Comparison of ENCODE assay signal across 1 cellular context in the genomic region with DNA sequence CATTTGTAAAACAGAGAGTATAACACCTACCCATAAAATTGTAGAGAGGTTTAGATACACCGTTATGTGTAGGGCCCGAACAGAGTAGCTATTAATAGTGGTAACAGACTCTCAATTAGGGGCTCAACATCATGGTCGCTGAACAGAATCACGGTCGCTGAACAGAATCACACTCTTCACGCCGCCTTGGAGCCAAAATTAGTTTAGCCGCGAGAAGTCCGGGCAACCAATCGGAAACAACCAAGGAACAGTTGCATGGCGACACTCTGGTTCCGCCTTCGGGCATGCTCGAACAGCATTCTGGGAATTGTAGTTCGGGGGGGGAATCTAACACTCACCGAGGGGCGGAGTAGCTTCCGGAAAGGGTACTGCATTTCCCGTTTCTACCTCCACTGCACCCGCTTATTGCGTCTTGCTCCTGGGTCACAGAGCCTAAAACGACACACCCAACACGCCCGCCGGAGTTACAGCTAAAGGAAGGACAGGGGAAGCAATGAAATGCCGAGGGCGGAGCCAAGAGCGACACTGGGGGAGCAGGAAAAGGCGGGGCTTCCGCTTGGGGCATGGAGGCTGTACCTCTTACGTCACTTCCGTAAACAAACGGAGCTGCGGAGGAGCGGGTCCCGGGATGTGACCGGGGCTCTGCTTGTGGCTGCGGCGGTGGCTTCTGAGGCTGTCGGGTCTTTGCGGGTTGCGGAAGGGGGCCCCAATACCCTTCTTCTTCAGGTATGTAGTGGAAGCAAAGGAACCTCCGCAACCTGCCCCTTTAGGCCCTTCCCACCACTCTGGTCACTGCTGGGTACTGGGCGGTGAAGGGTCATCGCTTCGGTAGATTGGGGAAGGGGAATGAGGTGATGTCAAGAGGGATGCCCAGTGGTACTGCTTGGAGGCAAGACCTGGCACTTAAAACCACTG.
A peak's percentile ranks its signal among the peaks of the same experiment; 100 is the strongest.
TF ChIP-seq lines count a peak whose summit lies in the region.

A gene (plus strand): TSS at position 593 of the 915 bp plus-strand sequence. CDS start 2,352 bp downstream, outside the sequence.

TF ChIP-seq in GM12878, 131 proteins besides CTCF, POLR2A, EP300 and RAD21 (continued from another document and continues in another):
- TF ChIP-seq, protein P1, sequence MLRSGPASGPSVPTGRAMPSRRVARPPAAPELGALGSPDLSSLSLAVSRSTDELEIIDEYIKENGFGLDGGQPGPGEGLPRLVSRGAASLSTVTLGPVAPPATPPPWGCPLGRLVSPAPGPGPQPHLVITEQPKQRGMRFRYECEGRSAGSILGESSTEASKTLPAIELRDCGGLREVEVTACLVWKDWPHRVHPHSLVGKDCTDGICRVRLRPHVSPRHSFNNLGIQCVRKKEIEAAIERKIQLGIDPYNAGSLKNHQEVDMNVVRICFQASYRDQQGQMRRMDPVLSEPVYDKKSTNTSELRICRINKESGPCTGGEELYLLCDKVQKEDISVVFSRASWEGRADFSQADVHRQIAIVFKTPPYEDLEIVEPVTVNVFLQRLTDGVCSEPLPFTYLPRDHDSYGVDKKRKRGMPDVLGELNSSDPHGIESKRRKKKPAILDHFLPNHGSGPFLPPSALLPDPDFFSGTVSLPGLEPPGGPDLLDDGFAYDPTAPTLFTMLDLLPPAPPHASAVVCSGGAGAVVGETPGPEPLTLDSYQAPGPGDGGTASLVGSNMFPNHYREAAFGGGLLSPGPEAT (IDR thresholded peaks at IDR 0.05; ENCODE audit: low read depth) = peak; percentile 35; the same call in 1 of the 2 replicates
- TF ChIP-seq LARP7 (IDR thresholded peaks at IDR 0.05) = peak; percentile 46; the same call in 1 of the 2 replicates
- peak; percentile 58; the same call in 1 of the 2 replicates for TF ChIP-seq RB1 (IDR thresholded peaks at IDR 0.05; ENCODE audit: borderline replicate concordance)
- 0 out of 2 replicates have a peak, but pooled peaks have one; percentile 41 for TF ChIP-seq BRCA1 (IDR thresholded peaks at IDR 0.05; ENCODE audit: low read depth, low read length)
- TF ChIP-seq CHD1 (IDR thresholded peaks at IDR 0.05; ENCODE audit: low read depth, low read length) = no peak
- no peak for TF ChIP-seq MTA3 (IDR thresholded peaks at IDR 0.05; ENCODE audit: borderline replicate concordance, low read length)
- TF ChIP-seq SMAD1 (IDR thresholded peaks at IDR 0.05; ENCODE audit: low read depth, partially characterized antibody) = no peak
- TF ChIP-seq BMI1 (IDR thresholded peaks at IDR 0.05; ENCODE audit: borderline replicate concordance) = peak; percentile 88; the same call in 1 of the 2 replicates
- TF ChIP-seq NR2C1 (IDR thresholded peaks at IDR 0.05) = peak; percentile 48
- TF ChIP-seq, protein P2, sequence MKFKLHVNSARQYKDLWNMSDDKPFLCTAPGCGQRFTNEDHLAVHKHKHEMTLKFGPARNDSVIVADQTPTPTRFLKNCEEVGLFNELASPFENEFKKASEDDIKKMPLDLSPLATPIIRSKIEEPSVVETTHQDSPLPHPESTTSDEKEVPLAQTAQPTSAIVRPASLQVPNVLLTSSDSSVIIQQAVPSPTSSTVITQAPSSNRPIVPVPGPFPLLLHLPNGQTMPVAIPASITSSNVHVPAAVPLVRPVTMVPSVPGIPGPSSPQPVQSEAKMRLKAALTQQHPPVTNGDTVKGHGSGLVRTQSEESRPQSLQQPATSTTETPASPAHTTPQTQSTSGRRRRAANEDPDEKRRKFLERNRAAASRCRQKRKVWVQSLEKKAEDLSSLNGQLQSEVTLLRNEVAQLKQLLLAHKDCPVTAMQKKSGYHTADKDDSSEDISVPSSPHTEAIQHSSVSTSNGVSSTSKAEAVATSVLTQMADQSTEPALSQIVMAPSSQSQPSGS (IDR thresholded peaks at IDR 0.05; ENCODE audit: low read length) = no peak
- TF ChIP-seq, protein P3, sequence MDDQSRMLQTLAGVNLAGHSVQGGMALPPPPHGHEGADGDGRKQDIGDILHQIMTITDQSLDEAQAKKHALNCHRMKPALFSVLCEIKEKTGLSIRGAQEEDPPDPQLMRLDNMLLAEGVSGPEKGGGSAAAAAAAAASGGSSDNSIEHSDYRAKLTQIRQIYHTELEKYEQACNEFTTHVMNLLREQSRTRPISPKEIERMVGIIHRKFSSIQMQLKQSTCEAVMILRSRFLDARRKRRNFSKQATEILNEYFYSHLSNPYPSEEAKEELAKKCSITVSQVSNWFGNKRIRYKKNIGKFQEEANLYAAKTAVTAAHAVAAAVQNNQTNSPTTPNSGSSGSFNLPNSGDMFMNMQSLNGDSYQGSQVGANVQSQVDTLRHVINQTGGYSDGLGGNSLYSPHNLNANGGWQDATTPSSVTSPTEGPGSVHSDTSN (IDR thresholded peaks at IDR 0.05; ENCODE audit: insufficient replicate concordance, low read depth, low read length) = peak; percentile 75
- TF ChIP-seq, protein P4, sequence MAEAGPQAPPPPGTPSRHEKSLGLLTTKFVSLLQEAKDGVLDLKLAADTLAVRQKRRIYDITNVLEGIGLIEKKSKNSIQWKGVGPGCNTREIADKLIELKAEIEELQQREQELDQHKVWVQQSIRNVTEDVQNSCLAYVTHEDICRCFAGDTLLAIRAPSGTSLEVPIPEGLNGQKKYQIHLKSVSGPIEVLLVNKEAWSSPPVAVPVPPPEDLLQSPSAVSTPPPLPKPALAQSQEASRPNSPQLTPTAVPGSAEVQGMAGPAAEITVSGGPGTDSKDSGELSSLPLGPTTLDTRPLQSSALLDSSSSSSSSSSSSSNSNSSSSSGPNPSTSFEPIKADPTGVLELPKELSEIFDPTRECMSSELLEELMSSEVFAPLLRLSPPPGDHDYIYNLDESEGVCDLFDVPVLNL (IDR thresholded peaks at IDR 0.05; ENCODE audit: low read depth, low read length) = peak; percentile 78
- TF ChIP-seq YBX1 (IDR thresholded peaks at IDR 0.05) = no peak
- TF ChIP-seq, protein P5, sequence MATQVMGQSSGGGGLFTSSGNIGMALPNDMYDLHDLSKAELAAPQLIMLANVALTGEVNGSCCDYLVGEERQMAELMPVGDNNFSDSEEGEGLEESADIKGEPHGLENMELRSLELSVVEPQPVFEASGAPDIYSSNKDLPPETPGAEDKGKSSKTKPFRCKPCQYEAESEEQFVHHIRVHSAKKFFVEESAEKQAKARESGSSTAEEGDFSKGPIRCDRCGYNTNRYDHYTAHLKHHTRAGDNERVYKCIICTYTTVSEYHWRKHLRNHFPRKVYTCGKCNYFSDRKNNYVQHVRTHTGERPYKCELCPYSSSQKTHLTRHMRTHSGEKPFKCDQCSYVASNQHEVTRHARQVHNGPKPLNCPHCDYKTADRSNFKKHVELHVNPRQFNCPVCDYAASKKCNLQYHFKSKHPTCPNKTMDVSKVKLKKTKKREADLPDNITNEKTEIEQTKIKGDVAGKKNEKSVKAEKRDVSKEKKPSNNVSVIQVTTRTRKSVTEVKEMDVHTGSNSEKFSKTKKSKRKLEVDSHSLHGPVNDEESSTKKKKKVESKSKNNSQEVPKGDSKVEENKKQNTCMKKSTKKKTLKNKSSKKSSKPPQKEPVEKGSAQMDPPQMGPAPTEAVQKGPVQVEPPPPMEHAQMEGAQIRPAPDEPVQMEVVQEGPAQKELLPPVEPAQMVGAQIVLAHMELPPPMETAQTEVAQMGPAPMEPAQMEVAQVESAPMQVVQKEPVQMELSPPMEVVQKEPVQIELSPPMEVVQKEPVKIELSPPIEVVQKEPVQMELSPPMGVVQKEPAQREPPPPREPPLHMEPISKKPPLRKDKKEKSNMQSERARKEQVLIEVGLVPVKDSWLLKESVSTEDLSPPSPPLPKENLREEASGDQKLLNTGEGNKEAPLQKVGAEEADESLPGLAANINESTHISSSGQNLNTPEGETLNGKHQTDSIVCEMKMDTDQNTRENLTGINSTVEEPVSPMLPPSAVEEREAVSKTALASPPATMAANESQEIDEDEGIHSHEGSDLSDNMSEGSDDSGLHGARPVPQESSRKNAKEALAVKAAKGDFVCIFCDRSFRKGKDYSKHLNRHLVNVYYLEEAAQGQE (IDR thresholded peaks at IDR 0.05; ENCODE audit: low read depth, low read length) = no peak
- TF ChIP-seq, protein P6, sequence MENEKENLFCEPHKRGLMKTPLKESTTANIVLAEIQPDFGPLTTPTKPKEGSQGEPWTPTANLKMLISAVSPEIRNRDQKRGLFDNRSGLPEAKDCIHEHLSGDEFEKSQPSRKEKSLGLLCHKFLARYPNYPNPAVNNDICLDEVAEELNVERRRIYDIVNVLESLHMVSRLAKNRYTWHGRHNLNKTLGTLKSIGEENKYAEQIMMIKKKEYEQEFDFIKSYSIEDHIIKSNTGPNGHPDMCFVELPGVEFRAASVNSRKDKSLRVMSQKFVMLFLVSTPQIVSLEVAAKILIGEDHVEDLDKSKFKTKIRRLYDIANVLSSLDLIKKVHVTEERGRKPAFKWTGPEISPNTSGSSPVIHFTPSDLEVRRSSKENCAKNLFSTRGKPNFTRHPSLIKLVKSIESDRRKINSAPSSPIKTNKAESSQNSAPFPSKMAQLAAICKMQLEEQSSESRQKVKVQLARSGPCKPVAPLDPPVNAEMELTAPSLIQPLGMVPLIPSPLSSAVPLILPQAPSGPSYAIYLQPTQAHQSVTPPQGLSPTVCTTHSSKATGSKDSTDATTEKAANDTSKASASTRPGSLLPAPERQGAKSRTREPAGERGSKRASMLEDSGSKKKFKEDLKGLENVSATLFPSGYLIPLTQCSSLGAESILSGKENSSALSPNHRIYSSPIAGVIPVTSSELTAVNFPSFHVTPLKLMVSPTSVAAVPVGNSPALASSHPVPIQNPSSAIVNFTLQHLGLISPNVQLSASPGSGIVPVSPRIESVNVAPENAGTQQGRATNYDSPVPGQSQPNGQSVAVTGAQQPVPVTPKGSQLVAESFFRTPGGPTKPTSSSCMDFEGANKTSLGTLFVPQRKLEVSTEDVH (IDR thresholded peaks at IDR 0.05; ENCODE audit: low read depth, partially characterized antibody) = no peak
- TF ChIP-seq RAD51 (IDR thresholded peaks at IDR 0.05) = no peak
- TF ChIP-seq ZNF274 (IDR thresholded peaks at IDR 0.05; ENCODE audit: insufficient read depth, insufficient read length) = no peak
- no peak for TF ChIP-seq PAX8 (IDR thresholded peaks at IDR 0.05)
- TF ChIP-seq ZNF622 (IDR thresholded peaks at IDR 0.05) = no peak
- TF ChIP-seq NR2C2 (IDR thresholded peaks at IDR 0.05; ENCODE audit: borderline replicate concordance, control insufficient read depth, insufficient read length, low read depth) = no peak
- no peak for TF ChIP-seq CBX3 (IDR thresholded peaks at IDR 0.05; ENCODE audit: borderline replicate concordance, low read depth)
- no peak for TF ChIP-seq NR2F1 (conservative IDR thresholded peaks at IDR 0.05)
- peak; percentile 87 for TF ChIP-seq HCFC1 (IDR thresholded peaks at IDR 0.05; ENCODE audit: low read length)
- peak; percentile 60; the same call in 1 of the 2 replicates for TF ChIP-seq PAX5 (IDR thresholded peaks at IDR 0.05; ENCODE audit: borderline replicate concordance, low read depth, low read length)
- no peak; the same call in 1 of the 2 replicates for TF ChIP-seq TBL1XR1 (IDR thresholded peaks at IDR 0.05; ENCODE audit: low read depth, low read length)
- 0 out of 2 replicates have a peak, but pooled peaks have one; percentile 28 for TF ChIP-seq HDAC2 (IDR thresholded peaks at IDR 0.05)
- no peak for TF ChIP-seq KDM1A (IDR thresholded peaks at IDR 0.05; ENCODE audit: borderline replicate concordance)
- TF ChIP-seq TCF12 (IDR thresholded peaks at IDR 0.05; ENCODE audit: low read depth, low read length) = no peak
- no peak for TF ChIP-seq RBBP5 (conservative IDR thresholded peaks at IDR 0.05)
- peak; percentile 30; the same call in 1 of the 3 replicates for TF ChIP-seq POU2F2 (IDR thresholded peaks at IDR 0.05; ENCODE audit: borderline replicate concordance, low read depth, low read length)
- TF ChIP-seq NFXL1 (IDR thresholded peaks at IDR 0.05; ENCODE audit: borderline replicate concordance) = no peak
- TF ChIP-seq EGR1 (IDR thresholded peaks at IDR 0.05; ENCODE audit: borderline replicate concordance in 1 of 2, low read depth in 2 of 2, low read length in 2 of 2) = no peak
- 0 out of 2 replicates have a peak, but pooled peaks have one; percentile 34 for TF ChIP-seq TAF1 (IDR thresholded peaks at IDR 0.05; ENCODE audit: borderline replicate concordance, low read depth, low read length)
- TF ChIP-seq, protein P7, sequence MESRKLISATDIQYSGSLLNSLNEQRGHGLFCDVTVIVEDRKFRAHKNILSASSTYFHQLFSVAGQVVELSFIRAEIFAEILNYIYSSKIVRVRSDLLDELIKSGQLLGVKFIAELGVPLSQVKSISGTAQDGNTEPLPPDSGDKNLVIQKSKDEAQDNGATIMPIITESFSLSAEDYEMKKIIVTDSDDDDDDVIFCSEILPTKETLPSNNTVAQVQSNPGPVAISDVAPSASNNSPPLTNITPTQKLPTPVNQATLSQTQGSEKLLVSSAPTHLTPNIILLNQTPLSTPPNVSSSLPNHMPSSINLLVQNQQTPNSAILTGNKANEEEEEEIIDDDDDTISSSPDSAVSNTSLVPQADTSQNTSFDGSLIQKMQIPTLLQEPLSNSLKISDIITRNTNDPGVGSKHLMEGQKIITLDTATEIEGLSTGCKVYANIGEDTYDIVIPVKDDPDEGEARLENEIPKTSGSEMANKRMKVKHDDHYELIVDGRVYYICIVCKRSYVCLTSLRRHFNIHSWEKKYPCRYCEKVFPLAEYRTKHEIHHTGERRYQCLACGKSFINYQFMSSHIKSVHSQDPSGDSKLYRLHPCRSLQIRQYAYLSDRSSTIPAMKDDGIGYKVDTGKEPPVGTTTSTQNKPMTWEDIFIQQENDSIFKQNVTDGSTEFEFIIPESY (IDR thresholded peaks at IDR 0.05) = no peak
- no peak for TF ChIP-seq HDAC6 (IDR thresholded peaks at IDR 0.05; ENCODE audit: unreplicated experiment)
- peak; percentile 62 for TF ChIP-seq NBN (IDR thresholded peaks at IDR 0.05)
- TF ChIP-seq GABPA (IDR thresholded peaks at IDR 0.05; ENCODE audit: low read depth) = peak; percentile 94
- TF ChIP-seq SMAD5 (IDR thresholded peaks at IDR 0.05; ENCODE audit: low read depth) = 0 out of 2 replicates have a peak, but pooled peaks have one; percentile 50
- TF ChIP-seq ETV6 (conservative IDR thresholded peaks at IDR 0.05 in 1 of 2, IDR thresholded peaks at IDR 0.05 in 1 of 2; ENCODE audit: borderline replicate concordance in 1 of 2, low read depth in 1 of 2) = no peak
- 0 out of 2 replicates have a peak, but pooled peaks have one; percentile 59 for TF ChIP-seq SMARCA5 (IDR thresholded peaks at IDR 0.05)
- TF ChIP-seq ZNF384 (IDR thresholded peaks at IDR 0.05; ENCODE audit: borderline replicate concordance, low read depth, low read length) = no peak
